ENCODE assay signal across 8 cellular contexts in genomic region chr3:17302170-17302569, GRCh38.
"Had no signal": no experiment of that assay in that cellular context is flagged by ENCODE, and none has a peak within 500 bp of the region (broad histone marks: within the 10 kb centered on the region; RNA-seq: fewer than 3 reads in every experiment).

No MANE protein-coding gene starts in this region.

- DNase-seq: GDM1, GF-D8 had no signal

- ATAC-seq: GM12878 had no signal

- H3K4me3 ChIP-seq: GM12878 had no signal

- FAIRE-seq: G401.6, GM12878, GM12891, GM12892, GM18507, GM19239 had no signal
